23 cellular contexts compared by ENCODE assay signal in genomic region chr7:105699568-105700236, GRCh38.
"Had no signal": no experiment of that assay in that cellular context is flagged by ENCODE, and none has a peak within 500 bp of the region (broad histone marks: within the 10 kb centered on the region; RNA-seq: fewer than 3 reads in every experiment).

No MANE protein-coding gene starts in this region.

- H3K4me3 Mint-ChIP-seq: activated CD8-positive, alpha-beta T cell treated with anti-CD3 and anti-CD28 coated beads, Interleukin-2, amount 10 ng/mL, durations not matched to agents 7 days and 5 days; activated naive CD8-positive, alpha-beta T cell; activated T-helper 1 cell treated with anti-CD3 and anti-CD28 coated beads, Interleukin-12 subunit alpha, Interleukin-12 subunit beta, Interleukin-2, Interleukin-4 antibody, amounts not matched to agents 30 ng/mL and 10 ng/mL and 1 ng/mL, durations not matched to agents 14 hours and 24 hours and 36 hours had no signal

- H3K9me3 ChIP-seq: SJSA1 had no signal

- H3K4me3 ChIP-seq: SJSA1 had no signal

- H3K27ac Mint-ChIP-seq: activated CD8-positive, alpha-beta T cell treated with anti-CD3 and anti-CD28 coated beads, Interleukin-2, amount 10 ng/mL, durations not matched to agents 7 days and 5 days; activated naive CD8-positive, alpha-beta T cell; activated T-helper 1 cell treated with anti-CD3 and anti-CD28 coated beads, Interleukin-12 subunit alpha, Interleukin-12 subunit beta, Interleukin-2, Interleukin-4 antibody, amounts not matched to agents 30 ng/mL and 10 ng/mL and 1 ng/mL, durations not matched to agents 14 hours and 24 hours and 36 hours had no signal

- H3K4me1 ChIP-seq: SJSA1 had no signal

- H3K27me3 ChIP-seq: SJSA1 had no signal

- H3K27me3 Mint-ChIP-seq: activated naive CD8-positive, alpha-beta T cell had no signal

- DNase-seq: activated CD4-positive, alpha-beta T cell treated with anti-CD3 and anti-CD28 coated beads for 48 hours; activated CD4-positive, alpha-beta T cell treated with anti-CD3 and anti-CD28 coated beads, Interleukin-2, amount 50 U/mL, for 4 hours; activated CD4-positive, CD25-positive, alpha-beta regulatory T cell treated with anti-CD3 and anti-CD28 coated beads, Interleukin-2, amount 50 U/mL, for 72 hours; activated CD8-positive, alpha-beta memory T cell treated with anti-CD3 and anti-CD28 coated beads, Interleukin-2, amount 50 U/mL, for 48 hours; activated CD8-positive, alpha-beta T cell treated with anti-CD3 and anti-CD28 coated beads, Interleukin-2, amount 10 ng/mL, durations not matched to agents 7 days and 5 days; activated effector memory CD4-positive, alpha-beta T cell treated with Interleukin-2 at 50 U/mL for 16 hours; activated naive CD4-positive, alpha-beta T cell treated with Interleukin-2 at 50 U/mL for 16 hours; activated T-cell treated with anti-CD3 and anti-CD28 coated beads, Interleukin-2, amount 50 U/mL, for 1 hour; MM.1S; NCI-H1105; NCI-H1436; NCI-H1694 treated with DMSO at 0.1 percent for 48 hours; NCI-H2029 treated with DMSO at 0.1 percent for 48 hours; NCI-H345; NCI-H510A; NCI-H69; PC-3; SHP77; SW 1271 had no signal

- H3K27ac ChIP-seq: SJSA1 had no signal

- ATAC-seq: activated CD8-positive, alpha-beta T cell treated with anti-CD3 and anti-CD28 coated beads, Interleukin-2, amount 10 ng/mL, durations not matched to agents 7 days and 5 days; PC-3; SK-N-SH treated with all-trans-retinoic acid at 6 μM for 48 hours had no signal

- H3K36me3 ChIP-seq: SJSA1 had no signal

- H3K9me3 Mint-ChIP-seq: activated T-helper 1 cell treated with anti-CD3 and anti-CD28 coated beads, Interleukin-12 subunit alpha, Interleukin-12 subunit beta, Interleukin-2, Interleukin-4 antibody, amounts not matched to agents 30 ng/mL and 10 ng/mL and 1 ng/mL, durations not matched to agents 14 hours and 24 hours and 36 hours had no signal
